ENCODE assay signal across 9 cellular contexts in genomic region chr11:65415499-65416340, GRCh38. TPM values are rescaled to one million over a fixed set of nuclear protein-coding genes. Genes with fewer than 3 reads are reported as not detected.
DNase-seq lines count a peak whose midpoint lies in the region; ATAC-seq, FAIRE-seq and TF ChIP-seq lines count a peak whose summit lies in the region.
"Had no signal": no experiment of that assay in that cellular context is flagged by ENCODE, and none has a peak within 500 bp of the region (broad histone marks: within the 10 kb centered on the region; RNA-seq: fewer than 3 reads in every experiment).

No MANE protein-coding gene starts in this region.

- peak; percentile 52 for DNase-seq in activated CD8-positive, alpha-beta memory T cell treated with anti-CD3 and anti-CD28 coated beads, Interleukin-2, amount 50 U/mL, for 48 hours
- peak in 2 of 3 donors; percentile 15 to 43 for DNase-seq in right cardiac atrium
- peak; percentile 79 for DNase-seq in spleen
- no peak for DNase-seq in anterior cingulate cortex (lab: John Stamatoyannopoulos, UW)
- no peak for DNase-seq in frontal cortex (ENCODE audit: low spot score in 2 of 2)

- no peaks in the 10 kb centered on the region for H3K9me3 ChIP-seq in HEK293 (ENCODE audit: control insufficient read depth, insufficient read depth, low read depth, low read length)
- no peaks in the 10 kb centered on the region for H3K9me3 ChIP-seq in right cardiac atrium (ENCODE audit: control insufficient read depth, low read length)
- no peaks in the 10 kb centered on the region for H3K9me3 ChIP-seq in spleen

- ATAC-seq in right cardiac atrium = no peak
- ATAC-seq in GM21360 (IDR thresholded peaks at IDR 0.05; ENCODE audit: unreplicated experiment) = no peak
- ATAC-seq in HG02973 (IDR thresholded peaks at IDR 0.05; ENCODE audit: unreplicated experiment) = no peak

- no peak for TF ChIP-seq POLR2A in spleen (IDR thresholded peaks at IDR 0.05)

- H3K36me3 ChIP-seq in HEK293 (ENCODE audit: control insufficient read depth in 2 of 2, insufficient read depth in 1 of 2, low read length in 2 of 2) (peaks cover 0 to 15% of the 10 kb centered on the region in 2 experiments; a peak in 1 of 3 replicates), spleen (peaks cover 5 to 41% (median 31%) of the 10 kb centered on the region in 6 donors)

- WGBS in right cardiac atrium = 60% methylated on average over 11 of the region's 11 CpGs
- WGBS in spleen, 5 donors = 69 to 76% (median 73%) methylated on average over 11 of the region's 11 CpGs

- H3K27me3 ChIP-seq in right cardiac atrium (ENCODE audit: control insufficient read depth, insufficient read depth) (no peaks in the 10 kb centered on the region), spleen (replicated peaks in 1 of 7) (no peaks in the 10 kb centered on the region)

- H3K4me1 ChIP-seq in HEK293 (ENCODE audit: control insufficient read depth, insufficient read depth, low read length) = peaks cover 6% of the 10 kb centered on the region
- H3K4me1 ChIP-seq in right cardiac atrium (ENCODE audit: control insufficient read depth, insufficient read depth, low read length) = peaks cover 16% of the 10 kb centered on the region
- peaks cover 37 to 67% (median 54%) of the 10 kb centered on the region in 6 donors for H3K4me1 ChIP-seq in spleen

- FAIRE-seq in frontal cortex (lab: Jason Lieb, UNC) = no peak
- FAIRE-seq: endometrium had no signal

- TF ChIP-seq CTCF in HEK293 (tag by site-specific recombination; IDR thresholded peaks at IDR 0.05) (no peak), spleen (IDR thresholded peaks at IDR 0.05 in 8 of 11, conservative IDR thresholded peaks at IDR 0.05 in 3 of 11) (no peak)

- CTCF ChIA-PET in HEK293 (lab: Yijun Ruan, JAX) = interaction anchor here (0.6 to 3.9 kb wide), 37 partner anchors 8 to 254 kb away, joined by 3 to 36 read pairs (median 5); partner anchors contain the start of genes FRMD8 and MALAT1

- H3K27ac ChIP-seq in HEK293 (ENCODE audit: extremely low read depth, low read depth, low read length) = no peak overlapping the region
- peak overlapping the region; percentile 9 for H3K27ac ChIP-seq in right cardiac atrium (ENCODE audit: low read length)
- H3K27ac ChIP-seq in spleen = peak overlapping the region; percentile 92 to 100 (median 98)

- POLR2A ChIA-PET in HEK293 (lab: Yijun Ruan, JAX) = interaction anchor here (0.5 to 16.9 kb wide), 10 partner anchors 7 to 141 kb away, joined by 3 to 1129 read pairs (median 4); partner anchors contain the start of genes MALAT1 and NEAT1

- intact Hi-C loops in right cardiac atrium (cut with DNase I) = loop anchor here in 2 of 4 donors (5.0 kb wide), 2 partner anchors 92 to 97 kb away; no protein-coding TSS in a partner anchor
- intact Hi-C loops in spleen (cut with DNase I; ENCODE audit: low total_unique reads) = no loop called here

- H3K4me3 ChIP-seq in HEK293 (ENCODE audit: low read depth, low read length) (no peak overlapping the region), right cardiac atrium (ENCODE audit: low read length) (no peak overlapping the region), spleen (peak overlapping the region in 5 of 8 donors; percentile 44 to 96 (median 88))

TF ChIP-seq in HEK293, 187 proteins besides CTCF, POLR2A, EP300 and RAD21:
- no peak for TF ChIP-seq ZNF449 (tag by site-specific recombination; IDR thresholded peaks at IDR 0.05)
- TF ChIP-seq ZIC2 (tag by site-specific recombination; IDR thresholded peaks at IDR 0.05) = peak; percentile 29
- peak; percentile 63; the same call in 1 of the 2 replicates for TF ChIP-seq ZNF223 (tag by site-specific recombination; IDR thresholded peaks at IDR 0.05)
- no peak for TF ChIP-seq ZNF19 (tag by site-specific recombination; IDR thresholded peaks at IDR 0.05; ENCODE audit: low read depth)
- no peak for TF ChIP-seq ZNF433 (tag by site-specific recombination; IDR thresholded peaks at IDR 0.05; ENCODE audit: low read depth)
- TF ChIP-seq ZNF560 (tag by site-specific recombination; IDR thresholded peaks at IDR 0.05; ENCODE audit: borderline replicate concordance) = no peak

RNA-seq across cellular contexts. Expression of gene NEAT1, which starts 6.9 kb away (rescaled TPM):
- 100 to 1,000 TPM; 346 to 441 (median 427) TPM for total RNA-seq in right cardiac atrium
- 441 TPM for polyA plus RNA-seq in right cardiac atrium
- 1,000 to 10,000 TPM in 2 of 7 donors, 100 to 1,000 TPM in 5; 266 to 1,804 (median 799) TPM for total RNA-seq in spleen
- polyA plus RNA-seq in spleen = 1,000 to 10,000 TPM in 2 of 3 donors, 100 to 1,000 TPM in 1; 526 to 1,090 (median 1,018) TPM
- 1.6 TPM for total RNA-seq in frontal cortex

RNA-seq across cellular contexts. Expression of gene FRMD8, which starts 29.3 kb away (rescaled TPM):
- total RNA-seq in right cardiac atrium (10 to 100 TPM; 12.2 to 16.1 (median 12.9) TPM), spleen (100 to 1,000 TPM in 3 of 7 donors, 10 to 100 TPM in 4; 65.4 to 128 (median 99.5) TPM), frontal cortex (8.2 TPM)
- polyA plus RNA-seq in right cardiac atrium (9.3 TPM), spleen (10 to 100 TPM; 19.3 to 32.0 (median 23.4) TPM)

RNA-seq across cellular contexts. Expression of gene SLC25A45, which starts 33.3 kb away (rescaled TPM):
- total RNA-seq in right cardiac atrium (1 to 10 TPM; 6.1 to 7.7 (median 7.4) TPM), spleen (10 to 100 TPM; 11.6 to 33.4 (median 25.7) TPM), frontal cortex (0.41 TPM)
- polyA plus RNA-seq in right cardiac atrium (5.5 TPM), spleen (10 to 100 TPM; 14.1 to 26.2 (median 24.1) TPM)

Comparison
In these comparisons a context has a peak if more than half of its experiments do, and no peak if none do; other contexts are left out.
1. H3K4me3 ChIP-seq: peak in spleen (5 of 8); none in HEK293 (single experiment) and right cardiac atrium (single experiment).
2. DNase-seq: peak in activated CD8-positive, alpha-beta memory T cell treated with anti-CD3 and anti-CD28 coated beads, Interleukin-2, amount 50 U/mL, for 48 hours (single experiment), right cardiac atrium (2 of 3) and spleen (single experiment); none in anterior cingulate cortex (0 of 58) and frontal cortex (0 of 2).
3. RNA of gene NEAT1, which starts 6.9 kb away (total RNA-seq): 266 to 1,804 TPM in spleen and 346 to 441 TPM in right cardiac atrium; 1.6 TPM in frontal cortex (single experiment); every median in the first group is over 100 times any median in the second.